Comparison of ENCODE assay signal across 7 cellular contexts in the genomic region with DNA sequence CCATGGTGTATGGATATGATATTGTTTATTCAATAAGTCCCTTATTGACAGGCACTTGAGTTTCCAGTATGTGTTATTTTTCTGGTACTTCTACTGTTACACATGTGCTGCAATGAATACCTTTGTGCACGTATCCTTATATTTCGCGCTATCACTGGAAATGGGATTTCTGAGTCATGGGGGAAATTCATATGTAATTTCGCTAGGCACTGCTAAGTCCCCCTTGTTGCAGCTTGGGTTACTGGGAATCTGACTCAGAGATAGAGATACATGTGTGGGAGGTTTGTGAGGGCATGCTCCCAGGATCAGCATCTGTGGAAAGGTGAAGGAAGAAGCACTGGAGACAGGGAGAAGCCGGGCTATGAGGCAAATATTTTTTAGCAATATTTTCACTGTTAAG. TPM values are rescaled to one million over a fixed set of nuclear protein-coding genes. Genes with fewer than 3 reads are reported as not detected.
"Had no signal": no experiment of that assay in that cellular context is flagged by ENCODE, and none has a peak within 500 bp of the region (broad histone marks: within the 10 kb centered on the region; RNA-seq: fewer than 3 reads in every experiment).

No MANE protein-coding gene starts in this region.

RNA-seq across cellular contexts. Expression of a gene that starts 59.1 kb away (rescaled TPM):
- total RNA-seq: activated B cell treated with CpG ODN at 0.5 μM for 24 hours; activated CD4-positive, alpha-beta memory T cell treated with anti-CD3 and anti-CD28 coated beads, Interleukin-2, amount 10 ng/mL, durations not matched to agents 7 days and 5 days; activated CD8-positive, alpha-beta memory T cell treated with anti-CD3 and anti-CD28 coated beads, Interleukin-2, amount 10 ng/mL, durations not matched to agents 7 days and 5 days; activated naive CD4-positive, alpha-beta T cell treated with anti-CD3 and anti-CD28 coated beads for 36 hours; adrenal gland; astrocyte; cardiac septum had no signal
